Comparison of ENCODE assay signal across 16 cellular contexts in genomic region chr18:13235981-13236380, GRCh38. TPM values are rescaled to one million over a fixed set of nuclear protein-coding genes. Genes with fewer than 3 reads are reported as not detected.
DNase-seq lines count a peak whose midpoint lies in the region; ATAC-seq lines count a peak whose summit lies in the region.
"Had no signal": no experiment of that assay in that cellular context is flagged by ENCODE, and none has a peak within 500 bp of the region (broad histone marks: within the 10 kb centered on the region; RNA-seq: fewer than 3 reads in every experiment).

No MANE protein-coding gene starts in this region.

- intact Hi-C loops in Right ventricle myocardium inferior (cut with DNase I): no loop called here

- DNase-seq in AG08395 (ENCODE audit: low spot score) (peak; percentile 62), NCI-H2171 (lab: John Stamatoyannopoulos, UW) (peak; percentile 57), Right ventricle myocardium inferior (ENCODE audit: missing footprints) (peak; percentile 80), occipital lobe (lab: John Stamatoyannopoulos, UW) (peak; percentile 41), Kasumi-1 (lab: John Stamatoyannopoulos, UW) (no peak), pons (ENCODE audit: low spot score) (no peak), NCI-H526 treated with DMSO at 0.1 percent for 48 hours (lab: John Stamatoyannopoulos, UW) (no peak)
- DNase-seq: activated naive CD8-positive, alpha-beta T cell treated with anti-CD3 and anti-CD28 coated beads for 36 hours; DMS53; effector memory CD4-positive, alpha-beta T cell; NCI-H774; stimulated activated CD4-positive, alpha-beta T cell treated with anti-CD3 and anti-CD28 coated beads, Interleukin-12 subunit alpha, Interleukin-12 subunit beta, amount 100 ng/mL, for 4 hours; upper lobe of left lung had no signal

- peak; percentile 90 for ATAC-seq in Right ventricle myocardium inferior
- ATAC-seq in HG03460 (IDR thresholded peaks at IDR 0.05; ENCODE audit: unreplicated experiment): no peak
- ATAC-seq: HepG2, left colon had no signal

RNA-seq across cellular contexts. Expression of gene LDLRAD4, which starts 17.4 kb away (rescaled TPM):
- total RNA-seq in Right ventricle myocardium inferior (29.6 TPM), occipital lobe (129 TPM)

Comparison
In these comparisons a context has a peak if more than half of its experiments do, and no peak if none do; other contexts are left out.
1. DNase-seq: peak in AG08395 (single experiment), NCI-H2171 (single experiment), Right ventricle myocardium inferior (single experiment) and occipital lobe (single experiment); none in Kasumi-1 (0 of 2), pons (single experiment) and NCI-H526 treated with DMSO at 0.1 percent for 48 hours (single experiment).